In the genomic region with DNA sequence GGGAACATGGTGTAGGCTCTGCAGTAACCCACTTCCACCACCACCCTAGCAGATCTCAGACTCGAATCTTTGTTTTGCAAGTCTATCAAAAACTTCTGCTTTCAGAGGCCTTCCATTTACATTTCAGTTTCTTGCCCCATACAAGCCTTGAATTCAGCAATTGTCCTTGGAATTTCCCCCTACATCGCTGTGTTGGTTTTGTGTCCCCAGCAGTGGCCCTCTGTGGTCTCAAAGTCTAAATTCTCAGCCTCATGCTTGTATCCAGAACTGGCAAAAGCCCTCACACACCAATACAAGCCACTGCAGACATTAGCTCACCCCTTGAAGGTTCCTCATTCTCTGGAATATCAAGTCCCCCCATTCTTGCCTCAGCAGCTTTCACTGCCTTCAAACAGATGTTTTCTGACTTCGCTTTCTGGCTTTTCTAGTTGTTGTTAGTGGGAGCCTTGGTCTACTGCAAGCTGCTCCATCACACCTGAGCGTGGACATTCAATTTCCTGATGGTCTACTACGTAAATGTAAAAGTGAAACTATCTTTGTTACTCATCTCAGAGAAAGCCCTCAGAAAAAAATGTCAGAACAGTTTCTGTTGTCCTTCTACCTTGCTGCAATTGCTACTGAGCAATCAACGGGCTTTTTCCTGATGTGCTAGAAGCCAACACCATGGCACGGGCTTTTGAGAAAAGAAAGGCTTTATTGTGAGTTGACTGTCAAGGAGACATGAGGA, we compare ENCODE assay signal across 8 cellular contexts. TPM values are rescaled to one million over a fixed set of nuclear protein-coding genes. Genes with fewer than 3 reads are reported as not detected.
A peak's percentile ranks its signal among the peaks of the same experiment; 100 is the strongest.
DNase-seq lines count a peak whose midpoint lies in the region; ATAC-seq and TF ChIP-seq lines count a peak whose summit lies in the region.

No MANE protein-coding gene starts in this region.

- H3K4me1 ChIP-seq in CD4-positive, CD25-positive, alpha-beta regulatory T cell (ENCODE audit: control insufficient read depth, insufficient read depth, low read length, poor library complexity, severe bottlenecking) = peaks cover 27% of the 10 kb centered on the region
- H3K4me1 ChIP-seq in thyroid gland = peaks cover 11 to 12% of the 10 kb centered on the region in 2 donors

- peaks cover 9 to 33% (median 24%) of the 10 kb centered on the region in 4 donors for H3K4me1 Mint-ChIP-seq in CD4-positive, CD25-positive, alpha-beta regulatory T cell

- TF ChIP-seq CTCF in thyroid gland (IDR thresholded peaks at IDR 0.05) (no peak), RWPE1 (conservative IDR thresholded peaks at IDR 0.05; ENCODE audit: low read depth) (no peak)

- CTCF ChIA-PET in RWPE1 (lab: Yijun Ruan, JAX) = no interaction called here

- peak overlapping the region; percentile 66 to 100 (median 94) for H3K27ac Mint-ChIP-seq in CD4-positive, CD25-positive, alpha-beta regulatory T cell

- ATAC-seq in CD4-positive, CD25-positive, alpha-beta regulatory T cell (ENCODE audit: low read depth in 2 of 2) = peak; percentile 12 to 27
- ATAC-seq in GM19397 (IDR thresholded peaks at IDR 0.05; ENCODE audit: unreplicated experiment) = peak; percentile 35
- ATAC-seq in HG03558 (IDR thresholded peaks at IDR 0.05; ENCODE audit: extremely low read depth, unreplicated experiment) = peak; percentile 31

- H3K27ac ChIP-seq in CD4-positive, CD25-positive, alpha-beta regulatory T cell (ENCODE audit: insufficient read depth, low read length, poor library complexity, severe bottlenecking) = peak overlapping the region; percentile 53
- H3K27ac ChIP-seq in thyroid gland (no peak overlapping the region), RWPE1 (no peak overlapping the region)

- no peaks in the 10 kb centered on the region for H3K27me3 ChIP-seq in CD4-positive, CD25-positive, alpha-beta regulatory T cell (ENCODE audit: control insufficient read depth, insufficient read depth, low read length)
- no peaks in the 10 kb centered on the region for H3K27me3 ChIP-seq in thyroid gland

- H3K36me3 Mint-ChIP-seq in CD4-positive, CD25-positive, alpha-beta regulatory T cell = no peaks in the 10 kb centered on the region

- H3K4me3 ChIP-seq in CD4-positive, CD25-positive, alpha-beta regulatory T cell (ENCODE audit: low read depth, low read length) = peak overlapping the region; percentile 52
- H3K4me3 ChIP-seq in thyroid gland (replicated peaks in 1 of 3) = no peak overlapping the region

- TF ChIP-seq POLR2A in thyroid gland (IDR thresholded peaks at IDR 0.05) = no peak

- peak in 2 of 3 donors; percentile 38 to 74 for DNase-seq in CD4-positive, CD25-positive, alpha-beta regulatory T cell
- peak; percentile 35 for DNase-seq in central memory CD4-positive, alpha-beta T cell
- DNase-seq in thyroid gland = no peak
- DNase-seq in RWPE1 (ENCODE audit: low spot score) = no peak
- DNase-seq in NCI-H1048 (lab: John Stamatoyannopoulos, UW) = no peak
- DNase-seq in hypothalamus (lab: John Stamatoyannopoulos, UW) = no peak

- H3K27me3 Mint-ChIP-seq in CD4-positive, CD25-positive, alpha-beta regulatory T cell = peaks cover 21% of the 10 kb centered on the region

- intact Hi-C loops in thyroid gland (cut with DNase I) = no loop called here

- WGBS in thyroid gland, 2 donors = 81% methylated on average over 7 of the region's 7 CpGs

- POLR2A ChIA-PET in RWPE1 (lab: Yijun Ruan, JAX; ENCODE audit: low non-redundant PET) = no interaction called here

- peak overlapping the region; percentile 88 to 98 (median 92) for H3K4me3 Mint-ChIP-seq in CD4-positive, CD25-positive, alpha-beta regulatory T cell

- H3K9me3 Mint-ChIP-seq in CD4-positive, CD25-positive, alpha-beta regulatory T cell = peaks cover 0 to 8% (median 0%) of the 10 kb centered on the region in 7 donors

- H3K36me3 ChIP-seq in CD4-positive, CD25-positive, alpha-beta regulatory T cell (ENCODE audit: control insufficient read depth, insufficient read depth, low read length) = peaks cover 4% of the 10 kb centered on the region
- no peaks in the 10 kb centered on the region for H3K36me3 ChIP-seq in thyroid gland

- H3K9me3 ChIP-seq in CD4-positive, CD25-positive, alpha-beta regulatory T cell (ENCODE audit: control insufficient read depth in 2 of 2, low read length in 2 of 2) = no peaks in the 10 kb centered on the region
- H3K9me3 ChIP-seq in thyroid gland = no peaks in the 10 kb centered on the region

RNA-seq across cellular contexts. Expression of a gene that starts 1.8 kb away (rescaled TPM):
- total RNA-seq in CD4-positive, CD25-positive, alpha-beta regulatory T cell = 65.2 TPM
- 10 to 100 TPM; 51.0 to 65.0 (median 52.8) TPM for polyA plus RNA-seq in CD4-positive, CD25-positive, alpha-beta regulatory T cell
- total RNA-seq in thyroid gland = 10 to 100 TPM; 56.9 to 75.5 (median 71.4) TPM

Comparison
In these comparisons a context has a peak if more than half of its experiments do, and no peak if none do; other contexts are left out.
1. DNase-seq: peak in CD4-positive, CD25-positive, alpha-beta regulatory T cell (2 of 3) and central memory CD4-positive, alpha-beta T cell (single experiment); none in thyroid gland (0 of 2), RWPE1 (single experiment), NCI-H1048 (single experiment) and hypothalamus (0 of 51).
2. Peak in every context shown above with its lines, with median percentiles within 50 percentile points of each other: ATAC-seq.